ENCODE assay signal across 19 cellular contexts in genomic region chr1:94901841-94902240, GRCh38. TPM values are rescaled to one million over a fixed set of nuclear protein-coding genes. Genes with fewer than 3 reads are reported as not detected.
DNase-seq lines count a peak whose midpoint lies in the region; ATAC-seq, FAIRE-seq and TF ChIP-seq lines count a peak whose summit lies in the region.
"Had no signal": no experiment of that assay in that cellular context is flagged by ENCODE, and none has a peak within 500 bp of the region (broad histone marks: within the 10 kb centered on the region; RNA-seq: fewer than 3 reads in every experiment).

No MANE protein-coding gene starts in this region.

- peak; percentile 8 for DNase-seq in NCI-H146 (lab: John Stamatoyannopoulos, UW)
- DNase-seq in NCI-H146 treated with DMSO at 0.1 percent for 48 hours (lab: John Stamatoyannopoulos, UW; ENCODE audit: unreplicated experiment), result no peak
- no peak for DNase-seq in IMR-90
- peak; percentile 50 for DNase-seq in astrocyte (ENCODE audit: low read depth)
- DNase-seq in mesothelial cell of epicardium (ENCODE audit: low spot score in 2 of 2, unreplicated experiment in 2 of 2), result no peak
- DNase-seq in SK-N-SH, result no peak
- DNase-seq in activated CD4-positive, alpha-beta T cell treated with anti-CD3 and anti-CD28 coated beads, Interleukin-2, amount 10 ng/mL, durations not matched to agents 7 days and 5 days, result no peak
- DNase-seq: AML-193, DMS53, GM23248, MG63, NCI-H524 treated with DMSO at 0.1 percent for 48 hours had no signal

- H3K4me1 ChIP-seq in IMR-90 (ENCODE audit: control insufficient read depth, insufficient read depth, low read length) (peaks cover 22% of the 10 kb centered on the region), astrocyte (ENCODE audit: insufficient read depth, low read length) (peaks cover 45% of the 10 kb centered on the region), SK-N-SH (ENCODE audit: control insufficient read depth in 1 of 2, insufficient read depth in 2 of 2, low read depth in 1 of 2, low read length in 1 of 2) (peaks cover 10 to 28% of the 10 kb centered on the region in 2 experiments; a peak in 3 of 4 replicates)

- no peak overlapping the region for H4K8ac ChIP-seq in IMR-90 (ENCODE audit: low read depth in 2 of 2, low read length in 2 of 2)

- no peak for FAIRE-seq in astrocyte (lab: Jason Lieb, UNC)
- FAIRE-seq: A549, GM12891, GM19239 had no signal

- no peak overlapping the region for H4K91ac ChIP-seq in IMR-90 (ENCODE audit: insufficient read depth, low read depth, low read length)

- peaks cover 25% of the 10 kb centered on the region for H3K36me3 Mint-ChIP-seq in astrocyte (ENCODE audit: low read depth, unreplicated experiment)
- H3K36me3 Mint-ChIP-seq in mesothelial cell of epicardium, result peaks cover 26% of the 10 kb centered on the region
- H3K36me3 Mint-ChIP-seq in activated CD4-positive, alpha-beta T cell treated with anti-CD3 and anti-CD28 coated beads, Interleukin-2, amount 10 ng/mL, durations not matched to agents 7 days and 5 days (ENCODE audit: low read depth), result no peaks in the 10 kb centered on the region

- H2BK15ac ChIP-seq in IMR-90 (ENCODE audit: low read depth, low read length), result no peak overlapping the region

- peak overlapping the region; percentile 85 for H3K27ac Mint-ChIP-seq in astrocyte (ENCODE audit: unreplicated experiment)
- H3K27ac Mint-ChIP-seq in mesothelial cell of epicardium, result peak overlapping the region; percentile 58
- H3K27ac Mint-ChIP-seq in activated CD4-positive, alpha-beta T cell treated with anti-CD3 and anti-CD28 coated beads, Interleukin-2, amount 10 ng/mL, durations not matched to agents 7 days and 5 days, result no peak overlapping the region
- H3K27ac Mint-ChIP-seq: T-helper 1 cell treated with Interleukin-12 subunit alpha and Interleukin-12 subunit beta and Interleukin-4 antibody, amounts not matched to agents 30 μg/mL and 1 μg/mL, for 36 hours had no signal

- intact Hi-C loops in IMR-90 (cut with micrococcal nuclease), result loop anchor here (2.0 kb wide), 2 partner anchors 17 to 139 kb away; no protein-coding TSS in a partner anchor

- POLR2A ChIA-PET in IMR-90 (lab: Charles Lee; ENCODE audit: unreplicated experiment), result interaction anchor here (0.5 kb wide), 1 partner anchor 62 kb away, joined by 3 read pairs; no protein-coding TSS in a partner anchor
- POLR2A ChIA-PET in SK-N-SH (lab: Yijun Ruan, JAX), result no interaction called here
- POLR2A ChIA-PET in activated CD4-positive, alpha-beta T cell treated with anti-CD3 and anti-CD28 coated beads, Interleukin-2, amount 10 ng/mL, durations not matched to agents 7 days and 5 days (lab: Charles Lee), result no interaction called here

- H3K27ac ChIP-seq in IMR-90 (ENCODE audit: insufficient read depth, low read length), result no peak overlapping the region
- no peak overlapping the region for H3K27ac ChIP-seq in astrocyte (ENCODE audit: low read depth, low read length)
- peak overlapping the region in 1 of 2 experiments; percentile 22; a peak in 2 of 4 replicates for H3K27ac ChIP-seq in SK-N-SH (ENCODE audit: low read depth in 2 of 2, low read length in 1 of 2)
- H3K27ac ChIP-seq: A549, GM23248 had no signal

- H3K9ac ChIP-seq in IMR-90 (ENCODE audit: low read depth, low read length), result no peak overlapping the region
- no peak overlapping the region for H3K9ac ChIP-seq in astrocyte (ENCODE audit: low read length)
- no peak overlapping the region for H3K9ac ChIP-seq in SK-N-SH
- H3K9ac ChIP-seq: GM23248 had no signal

- H3K9me1 ChIP-seq in IMR-90 (ENCODE audit: insufficient read depth, low read length), result peaks cover 26% of the 10 kb centered on the region

- H3K9me3 ChIP-seq in IMR-90 (ENCODE audit: control insufficient read depth, insufficient read depth, low read length) (no peaks in the 10 kb centered on the region), astrocyte (ENCODE audit: insufficient read depth, low read depth, low read length) (no peaks in the 10 kb centered on the region), SK-N-SH (no peaks in the 10 kb centered on the region)
- H3K9me3 ChIP-seq: A549, MG63 had no signal

- no peak overlapping the region for H3K23ac ChIP-seq in IMR-90 (ENCODE audit: low read depth, low read length)

- peak overlapping the region; percentile 38 for H2BK5ac ChIP-seq in IMR-90 (ENCODE audit: low read depth, low read length, poor library complexity, severe bottlenecking)

- CTCF ChIA-PET in IMR-90 (lab: Yijun Ruan, JAX) (interaction anchor here (1.8 to 3.0 kb wide), 2 partner anchors 140 to 142 kb away, joined by 6 to 8 read pairs; no protein-coding TSS in a partner anchor), SK-N-SH (lab: Yijun Ruan, JAX) (interaction anchor here (0.9 to 4.5 kb wide), 6 partner anchors 10 to 142 kb away, joined by 3 to 16 read pairs (median 6); partner anchors contain the start of gene CNN3)
- CTCF ChIA-PET in activated CD4-positive, alpha-beta T cell treated with anti-CD3 and anti-CD28 coated beads, Interleukin-2, amount 10 ng/mL, durations not matched to agents 7 days and 5 days (lab: Charles Lee), result no interaction called here

- H2BK20ac ChIP-seq in IMR-90 (ENCODE audit: low read depth, low read length), result no peak overlapping the region

- no peak overlapping the region for H3K56ac ChIP-seq in IMR-90 (ENCODE audit: extremely low read depth, insufficient read depth, low read length)

- H3K4me3 ChIP-seq in IMR-90 (ENCODE audit: insufficient read depth, low read depth, low read length), result no peak overlapping the region
- no peak overlapping the region for H3K4me3 ChIP-seq in astrocyte (ENCODE audit: insufficient read depth, low read depth, low read length)
- H3K4me3 ChIP-seq in SK-N-SH (ENCODE audit: low read depth in 2 of 2, low read length in 1 of 2), result no peak overlapping the region
- H3K4me3 ChIP-seq: A549, GM23248, MG63 had no signal

- H2AK5ac ChIP-seq in IMR-90 (ENCODE audit: low read depth, low read length), result no peak overlapping the region

- no peak overlapping the region for H3K18ac ChIP-seq in IMR-90 (ENCODE audit: low read depth, low read length)

- H2AFZ ChIP-seq in IMR-90 (replicated peaks; ENCODE audit: low read length, poor library complexity) (no peak overlapping the region), astrocyte (ENCODE audit: low read depth, low read length) (no peak overlapping the region), SK-N-SH (ENCODE audit: low read depth) (no peak overlapping the region)
- H2AFZ ChIP-seq: GM23248 had no signal

- H3K4me3 Mint-ChIP-seq in astrocyte (ENCODE audit: unreplicated experiment) (no peak overlapping the region), mesothelial cell of epicardium (no peak overlapping the region)
- no peak overlapping the region for H3K4me3 Mint-ChIP-seq in activated CD4-positive, alpha-beta T cell treated with anti-CD3 and anti-CD28 coated beads, Interleukin-2, amount 10 ng/mL, durations not matched to agents 7 days and 5 days
- H3K4me3 Mint-ChIP-seq: T-helper 1 cell treated with Interleukin-12 subunit alpha and Interleukin-12 subunit beta and Interleukin-4 antibody, amounts not matched to agents 30 μg/mL and 1 μg/mL, for 36 hours had no signal

- WGBS in IMR-90 (ENCODE audit: extremely low coverage in 2 of 2, insufficient read length in 1 of 2), 2 experiments, result no CpG with 5 or more reads among the region's 4 CpGs
- WGBS in SK-N-SH (ENCODE audit: low lambda C conversion rate), result 99% methylated on average over 4 of the region's 4 CpGs

- H3K14ac ChIP-seq in IMR-90 (replicated peaks; ENCODE audit: low read depth, low read length), result no peak overlapping the region; the same call in 1 of the 2 replicates

- dilution Hi-C loops in IMR-90 (cut with HindIII; ENCODE audit: low sequenced_read_pairs, unreplicated experiment), result no loop called here

- H3K9me3 Mint-ChIP-seq in astrocyte (ENCODE audit: unreplicated experiment), result no peaks in the 10 kb centered on the region
- no peaks in the 10 kb centered on the region for H3K9me3 Mint-ChIP-seq in mesothelial cell of epicardium
- no peaks in the 10 kb centered on the region for H3K9me3 Mint-ChIP-seq in activated CD4-positive, alpha-beta T cell treated with anti-CD3 and anti-CD28 coated beads, Interleukin-2, amount 10 ng/mL, durations not matched to agents 7 days and 5 days
- H3K9me3 Mint-ChIP-seq: T-helper 1 cell treated with Interleukin-12 subunit alpha and Interleukin-12 subunit beta and Interleukin-4 antibody, amounts not matched to agents 30 μg/mL and 1 μg/mL, for 36 hours had no signal

- no peak overlapping the region for H4K5ac ChIP-seq in IMR-90 (ENCODE audit: low read depth, low read length)

- ATAC-seq in IMR-90 (ENCODE audit: low read depth), result no peak
- no peak for ATAC-seq in HG03439 (IDR thresholded peaks at IDR 0.05; ENCODE audit: unreplicated experiment)
- ATAC-seq: A549, Right ventricle myocardium inferior, SK-N-SH treated with all-trans-retinoic acid at 6 μM for 48 hours had no signal

- H3K36me3 ChIP-seq in IMR-90 (ENCODE audit: control insufficient read depth, insufficient read depth, low read length) (peaks cover 30% of the 10 kb centered on the region), astrocyte (ENCODE audit: insufficient read depth, low read length) (peaks cover 72% of the 10 kb centered on the region), SK-N-SH (replicated peaks in 1 of 2; ENCODE audit: control insufficient read depth in 1 of 2, insufficient read depth in 2 of 2, low read length in 1 of 2) (peaks cover 66 to 74% of the 10 kb centered on the region in 2 experiments)

- H4K20me1 ChIP-seq in IMR-90 (ENCODE audit: insufficient read depth, low read length), result peaks cover 64% of the 10 kb centered on the region
- peaks cover 82% of the 10 kb centered on the region for H4K20me1 ChIP-seq in astrocyte (ENCODE audit: insufficient read depth, low read length)
- H4K20me1 ChIP-seq in SK-N-SH (ENCODE audit: insufficient read depth), result peaks cover 50% of the 10 kb centered on the region

- H3K27me3 Mint-ChIP-seq in astrocyte (ENCODE audit: low read depth, unreplicated experiment), result no peaks in the 10 kb centered on the region
- no peaks in the 10 kb centered on the region for H3K27me3 Mint-ChIP-seq in mesothelial cell of epicardium (ENCODE audit: low read depth)
- peaks cover 2% of the 10 kb centered on the region for H3K27me3 Mint-ChIP-seq in activated CD4-positive, alpha-beta T cell treated with anti-CD3 and anti-CD28 coated beads, Interleukin-2, amount 10 ng/mL, durations not matched to agents 7 days and 5 days

- no peak overlapping the region for H2BK120ac ChIP-seq in IMR-90 (ENCODE audit: low read depth, low read length)

- TF ChIP-seq EP300 in SK-N-SH (IDR thresholded peaks at IDR 0.05; ENCODE audit: borderline replicate concordance in 1 of 2, low read depth in 1 of 2, low read length in 1 of 2), result no peak

- peaks cover 74% of the 10 kb centered on the region for H3K4me1 Mint-ChIP-seq in astrocyte (ENCODE audit: low read depth, unreplicated experiment)
- H3K4me1 Mint-ChIP-seq in mesothelial cell of epicardium, result peaks cover 35% of the 10 kb centered on the region
- no peaks in the 10 kb centered on the region for H3K4me1 Mint-ChIP-seq in activated CD4-positive, alpha-beta T cell treated with anti-CD3 and anti-CD28 coated beads, Interleukin-2, amount 10 ng/mL, durations not matched to agents 7 days and 5 days

- H3K27me3 ChIP-seq in IMR-90 (ENCODE audit: control insufficient read depth, insufficient read depth, low read length), result no peaks in the 10 kb centered on the region
- H3K27me3 ChIP-seq in astrocyte (ENCODE audit: insufficient read depth, low read length), result no peaks in the 10 kb centered on the region
- H3K27me3 ChIP-seq in SK-N-SH (ENCODE audit: insufficient read depth), result no peaks in the 10 kb centered on the region
- H3K27me3 ChIP-seq: MG63 had no signal

- TF ChIP-seq RAD21 in IMR-90 (IDR thresholded peaks at IDR 0.05; ENCODE audit: low read length), result no peak
- no peak for TF ChIP-seq RAD21 in SK-N-SH (IDR thresholded peaks at IDR 0.05; ENCODE audit: low read length)

- H3K4me2 ChIP-seq in IMR-90 (ENCODE audit: low read depth, low read length) (no peak overlapping the region), astrocyte (ENCODE audit: low read length) (no peak overlapping the region), SK-N-SH (no peak overlapping the region)
- H3K4me2 ChIP-seq: A549 had no signal

- H3K79me2 ChIP-seq in astrocyte (ENCODE audit: insufficient read depth, low read length) (peaks cover 83% of the 10 kb centered on the region), SK-N-SH (ENCODE audit: insufficient read depth) (peaks cover 77% of the 10 kb centered on the region)

- no peaks in the 10 kb centered on the region for H3K9me2 ChIP-seq in SK-N-SH

- in situ Hi-C loops in IMR-90 (cut with MboI; ENCODE audit: low sequenced_read_pairs), result no loop called here

- no peak for TF ChIP-seq CTCF in IMR-90 (conservative IDR thresholded peaks at IDR 0.05; ENCODE audit: low read depth, low read length)
- no peak for TF ChIP-seq CTCF in astrocyte (IDR thresholded peaks at IDR 0.05; ENCODE audit: insufficient read depth, low read depth, low read length)
- no peak for TF ChIP-seq CTCF in mesothelial cell of epicardium (IDR thresholded peaks at IDR 0.05; ENCODE audit: unreplicated experiment)
- TF ChIP-seq CTCF in SK-N-SH (IDR thresholded peaks at IDR 0.05), result no peak

- no peak overlapping the region for H3K4ac ChIP-seq in IMR-90 (ENCODE audit: low read depth, low read length)

- H2AK9ac ChIP-seq in IMR-90 (replicated peaks; ENCODE audit: low read depth, low read length, poor library complexity), result no peak overlapping the region

- BruUV-seq in IMR-90 (replicated peaks; lab: Mats Ljungman, UMichigan), result no TSS peak

- peaks cover 31% of the 10 kb centered on the region for H3F3A ChIP-seq in SK-N-SH (replicated peaks; ENCODE audit: insufficient read depth)

- no peak for TF ChIP-seq POLR2A in IMR-90 (IDR thresholded peaks at IDR 0.05; ENCODE audit: low read depth, low read length)

- H3K79me1 ChIP-seq in IMR-90 (ENCODE audit: low read depth in 1 of 2, low read length in 2 of 2), result peaks cover 30 to 77% of the 10 kb centered on the region in 2 experiments

RNA-seq across cellular contexts. Expression of gene CNN3, which starts 25.1 kb away (rescaled TPM):
- 552 and 592 TPM in 2 replicates for total RNA-seq in IMR-90 (2012; rRNA removed)
- 214 and 249 TPM in 2 replicates for polyA plus RNA-seq in IMR-90 (2012; rRNA removed)
- 118 and 124 TPM in 2 replicates for polyA plus RNA-seq in IMR-90 (2012; cell fraction: cytosol; rRNA removed)
- polyA plus RNA-seq in IMR-90 (2012; cell fraction: nucleus; rRNA removed; ENCODE audit: low replicate concordance), result 47.8 and 219 TPM in 2 replicates
- 515 and 538 TPM in 2 replicates for total RNA-seq in astrocyte
- total RNA-seq in mesothelial cell of epicardium, result 241 to 260 TPM (median 247 TPM) in 3 replicates
- polyA plus RNA-seq in SK-N-SH (2012; rRNA removed), result 204 and 242 TPM in 2 replicates
- 282 and 327 TPM in 2 replicates for polyA plus RNA-seq in SK-N-SH (2012; cell fraction: cytosol; rRNA removed)
- polyA plus RNA-seq in SK-N-SH (2012; cell fraction: nucleus; rRNA removed), result 113 and 197 TPM in 2 replicates
- 1 to 10 TPM in 1 of 2 experiments, under 1 TPM in 1; 0.92 to 1.2 TPM for total RNA-seq in activated CD4-positive, alpha-beta T cell treated with anti-CD3 and anti-CD28 coated beads, Interleukin-2, amount 10 ng/mL, durations not matched to agents 7 days and 5 days

Comparison
In these comparisons a context has a peak if more than half of its experiments do, and no peak if none do; other contexts are left out.
1. DNase-seq: peak in NCI-H146 (single experiment) and astrocyte (single experiment); none in NCI-H146 treated with DMSO at 0.1 percent for 48 hours (single experiment), IMR-90 (single experiment), mesothelial cell of epicardium (0 of 2), SK-N-SH (single experiment) and activated CD4-positive, alpha-beta T cell treated with anti-CD3 and anti-CD28 coated beads, Interleukin-2, amount 10 ng/mL, durations not matched to agents 7 days and 5 days (single experiment).
2. RNA of gene CNN3, which starts 25.1 kb away (total RNA-seq): 552 to 592 TPM in IMR-90, 515 to 538 TPM in astrocyte and 241 to 260 TPM in mesothelial cell of epicardium; 0.92 to 1.2 TPM in activated CD4-positive, alpha-beta T cell treated with anti-CD3 and anti-CD28 coated beads, Interleukin-2, amount 10 ng/mL, durations not matched to agents 7 days and 5 days; every median in the first group is over 100 times any median in the second.